10 cellular contexts compared by ENCODE assay signal in genomic region chr6:110399219-110400071, GRCh38. TPM values are rescaled to one million over a fixed set of nuclear protein-coding genes. Genes with fewer than 3 reads are reported as not detected.
DNase-seq lines count a peak whose midpoint lies in the region; ATAC-seq and TF ChIP-seq lines count a peak whose summit lies in the region.
"Had no signal": no experiment of that assay in that cellular context is flagged by ENCODE, and none has a peak within 500 bp of the region (broad histone marks: within the 10 kb centered on the region; RNA-seq: fewer than 3 reads in every experiment).

No MANE protein-coding gene starts in this region.

- H2BK5ac ChIP-seq in neuronal stem cell (ENCODE audit: low read length), result no peak overlapping the region

- TF ChIP-seq EP300 in SK-N-SH (IDR thresholded peaks at IDR 0.05; ENCODE audit: borderline replicate concordance in 1 of 2, low read depth in 1 of 2, low read length in 1 of 2), result no peak

- no peak overlapping the region for H4K91ac ChIP-seq in neuronal stem cell (ENCODE audit: low read depth, low read length, poor library complexity)

- H2BK120ac ChIP-seq in neuronal stem cell (ENCODE audit: low read depth, low read length), result no peak overlapping the region

- peak; percentile 34 for ATAC-seq in Right ventricle myocardium inferior

- TF ChIP-seq CTCF in fibroblast of lung (conservative IDR thresholded peaks at IDR 0.05 in 1 of 2, IDR thresholded peaks at IDR 0.05 in 1 of 2; ENCODE audit: low read depth in 1 of 2, low read length in 2 of 2) (no peak), SK-N-SH (IDR thresholded peaks at IDR 0.05) (no peak)

- in situ Hi-C loops in ACHN (cut with HindIII; ENCODE audit: low pct_ligation_motif_present, low pct_unique_long_range_greater_than_20kb, low sequenced_read_pairs), result no loop called here

- intact Hi-C loops in Right ventricle myocardium inferior (cut with DNase I), result no loop called here
- intact Hi-C loops in cardiac septum (cut with DNase I), result no loop called here

- DNase-seq in Right ventricle myocardium inferior (ENCODE audit: missing footprints) (no peak), cardiac septum (ENCODE audit: low spot score) (no peak), fibroblast of lung (ENCODE audit: low read depth in 2 of 2) (peak in 1 of 2 donors; percentile 11), neuronal stem cell (ENCODE audit: low spot score) (no peak), NCI-H2029 (lab: John Stamatoyannopoulos, UW) (no peak), Karpas-422 (no peak), ACHN (no peak), SK-N-SH (no peak)
- DNase-seq: CD4-positive, CD25-positive, alpha-beta regulatory T cell; effector CD8-positive, alpha-beta T cell had no signal

- no peak for TF ChIP-seq RAD21 in SK-N-SH (IDR thresholded peaks at IDR 0.05; ENCODE audit: low read length)

- no peaks in the 10 kb centered on the region for H3K79me2 ChIP-seq in fibroblast of lung (ENCODE audit: control insufficient read depth, insufficient read depth, low read length)
- H3K79me2 ChIP-seq in Karpas-422 (ENCODE audit: low read length), result no peaks in the 10 kb centered on the region
- no peaks in the 10 kb centered on the region for H3K79me2 ChIP-seq in SK-N-SH (ENCODE audit: insufficient read depth)

- no peaks in the 10 kb centered on the region for H3F3A ChIP-seq in SK-N-SH (replicated peaks; ENCODE audit: insufficient read depth)

- H3K4me3 ChIP-seq in fibroblast of lung (replicated peaks in 1 of 4; ENCODE audit: control extremely low read depth in 1 of 4, insufficient read depth in 1 of 4, low read depth in 3 of 4, low read length in 4 of 4) (peak overlapping the region in 3 of 4 experiments; percentile 11 to 42 (median 31)), neuronal stem cell (ENCODE audit: low read length in 2 of 2) (no peak overlapping the region), Karpas-422 (ENCODE audit: low read length) (no peak overlapping the region), SK-N-SH (ENCODE audit: low read depth in 2 of 2, low read length in 1 of 2) (no peak overlapping the region)

- H3K18ac ChIP-seq in neuronal stem cell (ENCODE audit: low read length), result peak overlapping the region; percentile 75

- H3K27me3 ChIP-seq in fibroblast of lung (ENCODE audit: control insufficient read depth, insufficient read depth, low read length) (no peaks in the 10 kb centered on the region), neuronal stem cell (ENCODE audit: control insufficient read depth in 3 of 3, insufficient read depth in 3 of 3, low read depth in 1 of 3, low read length in 3 of 3) (no peaks in the 10 kb centered on the region), Karpas-422 (ENCODE audit: low read length) (no peaks in the 10 kb centered on the region), SK-N-SH (ENCODE audit: insufficient read depth) (no peaks in the 10 kb centered on the region)

- H3K4ac ChIP-seq in neuronal stem cell (ENCODE audit: low read length), result no peak overlapping the region

- H3K27ac ChIP-seq in fibroblast of lung (ENCODE audit: insufficient read depth, low read length) (peak overlapping the region; percentile 29), neuronal stem cell (replicated peaks; ENCODE audit: low read length) (no peak overlapping the region), Karpas-422 (ENCODE audit: low read length) (no peak overlapping the region), SK-N-SH (ENCODE audit: low read depth in 2 of 2, low read length in 1 of 2) (no peak overlapping the region)

- POLR2A ChIA-PET in SK-N-SH (lab: Yijun Ruan, JAX), result no interaction called here

- peak overlapping the region; percentile 94 for H2AFZ ChIP-seq in fibroblast of lung (ENCODE audit: low read length)
- no peak overlapping the region for H2AFZ ChIP-seq in neuronal stem cell (ENCODE audit: low read length)
- no peak overlapping the region for H2AFZ ChIP-seq in Karpas-422 (ENCODE audit: low read length)
- H2AFZ ChIP-seq in SK-N-SH (ENCODE audit: low read depth), result no peak overlapping the region

- no peak overlapping the region for H4K8ac ChIP-seq in neuronal stem cell (ENCODE audit: low read depth, low read length)

- WGBS in neuronal stem cell (ENCODE audit: extremely low coverage in 2 of 2, insufficient read length in 2 of 2, insufficient replicate concordance in 1 of 2), 2 donors, result no CpG with 5 or more reads among the region's 43 CpGs
- 87% methylated on average over 24 of the region's 43 CpGs for WGBS in SK-N-SH (ENCODE audit: low lambda C conversion rate)

- H3K4me1 ChIP-seq in fibroblast of lung (ENCODE audit: control insufficient read depth, extremely low read depth, insufficient read depth, low read length), result peaks cover 6% of the 10 kb centered on the region
- H3K4me1 ChIP-seq in neuronal stem cell (ENCODE audit: control insufficient read depth in 2 of 2, insufficient read depth in 1 of 2, low read depth in 1 of 2, low read length in 2 of 2), result no peaks in the 10 kb centered on the region
- H3K4me1 ChIP-seq in Karpas-422 (ENCODE audit: low read length), result peaks cover 5% of the 10 kb centered on the region
- H3K4me1 ChIP-seq in SK-N-SH (ENCODE audit: control insufficient read depth in 1 of 2, insufficient read depth in 2 of 2, low read depth in 1 of 2, low read length in 1 of 2), result no peaks in the 10 kb centered on the region

- CTCF ChIA-PET in SK-N-SH (lab: Yijun Ruan, JAX), result interaction anchor here (3.5 kb wide), 1 partner anchor 360 kb away, joined by 15 read pairs; no protein-coding TSS in a partner anchor

- no peaks in the 10 kb centered on the region for H3K9me3 ChIP-seq in fibroblast of lung (ENCODE audit: control insufficient read depth, insufficient read depth, low read depth, low read length)
- no peaks in the 10 kb centered on the region for H3K9me3 ChIP-seq in neuronal stem cell (replicated peaks in 1 of 2; ENCODE audit: control insufficient read depth in 2 of 2, insufficient read depth in 1 of 2, low read depth in 1 of 2, low read length in 2 of 2)
- H3K9me3 ChIP-seq in Karpas-422 (ENCODE audit: low read length), result no peaks in the 10 kb centered on the region
- no peaks in the 10 kb centered on the region for H3K9me3 ChIP-seq in SK-N-SH

- no peaks in the 10 kb centered on the region for H3K9me2 ChIP-seq in Karpas-422 (replicated peaks; ENCODE audit: insufficient read depth, low read length)
- no peaks in the 10 kb centered on the region for H3K9me2 ChIP-seq in SK-N-SH

- H2AK5ac ChIP-seq in neuronal stem cell (ENCODE audit: low read depth, low read length), result no peak overlapping the region

- peak overlapping the region; percentile 12 for H3K23ac ChIP-seq in neuronal stem cell (ENCODE audit: low read depth, low read length, poor library complexity)

- no peaks in the 10 kb centered on the region for H4K20me1 ChIP-seq in fibroblast of lung (ENCODE audit: control insufficient read depth, extremely low read depth, insufficient read depth, low read length)
- no peaks in the 10 kb centered on the region for H4K20me1 ChIP-seq in Karpas-422 (ENCODE audit: insufficient read depth, low read depth, low read length)
- no peaks in the 10 kb centered on the region for H4K20me1 ChIP-seq in SK-N-SH (ENCODE audit: insufficient read depth)

- H3K9ac ChIP-seq in fibroblast of lung (ENCODE audit: insufficient read depth, low read length) (peak overlapping the region; percentile 39), neuronal stem cell (ENCODE audit: low read depth, low read length, poor library complexity) (no peak overlapping the region), Karpas-422 (ENCODE audit: low read length) (no peak overlapping the region), SK-N-SH (no peak overlapping the region)

- H3K36me3 ChIP-seq in fibroblast of lung (ENCODE audit: control insufficient read depth, insufficient read depth, low read length), result no peaks in the 10 kb centered on the region
- no peaks in the 10 kb centered on the region for H3K36me3 ChIP-seq in neuronal stem cell (replicated peaks in 1 of 2; ENCODE audit: control insufficient read depth in 2 of 2, insufficient read depth in 2 of 2, low read length in 2 of 2)
- no peaks in the 10 kb centered on the region for H3K36me3 ChIP-seq in Karpas-422 (ENCODE audit: insufficient read depth, low read length)
- H3K36me3 ChIP-seq in SK-N-SH (replicated peaks in 1 of 2; ENCODE audit: control insufficient read depth in 1 of 2, insufficient read depth in 2 of 2, low read length in 1 of 2), result no peaks in the 10 kb centered on the region

- no peaks in the 10 kb centered on the region for H3K79me1 ChIP-seq in neuronal stem cell (ENCODE audit: low read depth, low read length)

- H2BK15ac ChIP-seq in neuronal stem cell (ENCODE audit: low read length), result peak overlapping the region; percentile 7

- no peak overlapping the region for H2BK12ac ChIP-seq in neuronal stem cell (ENCODE audit: low read length)

- H3K14ac ChIP-seq in neuronal stem cell (ENCODE audit: low read length), result peak overlapping the region; percentile 22

- peak overlapping the region; percentile 70 for H3K4me2 ChIP-seq in fibroblast of lung (ENCODE audit: extremely low read depth, insufficient read depth, low read length)
- H3K4me2 ChIP-seq in neuronal stem cell (ENCODE audit: insufficient read depth, low read length, poor library complexity, severe bottlenecking), result no peak overlapping the region
- H3K4me2 ChIP-seq in Karpas-422 (ENCODE audit: low read depth, low read length, poor library complexity, severe bottlenecking), result no peak overlapping the region
- H3K4me2 ChIP-seq in SK-N-SH, result no peak overlapping the region

TF ChIP-seq in SK-N-SH, 30 proteins besides CTCF, POLR2A, EP300 and RAD21 (continues in another document):
- no peak for TF ChIP-seq MEF2A (IDR thresholded peaks at IDR 0.05; ENCODE audit: borderline replicate concordance, low read depth)

RNA-seq across cellular contexts. Expression of gene DDO, which starts 15.9 kb away (rescaled TPM):
- total RNA-seq in Right ventricle myocardium inferior, result 29.7 TPM
- total RNA-seq in cardiac septum, result 16.2 TPM
- total RNA-seq in fibroblast of lung, result 8.7 and 12.2 TPM in 2 replicates
- polyA plus RNA-seq in fibroblast of lung, result 1.3 and 3.9 TPM in 2 replicates
- polyA plus RNA-seq in fibroblast of lung (2012), result 1.4 and 4.0 TPM in 2 replicates
- polyA minus RNA-seq in fibroblast of lung (ENCODE audit: low replicate concordance), result 3.3 TPM in 1 of 2 replicates, not detected in the other
- polyA plus RNA-seq in neuronal stem cell (2013, experiment 1 of 2), result not detected
- polyA plus RNA-seq in neuronal stem cell (2013, experiment 2 of 2), result not detected
- not detected in 2 replicates for total RNA-seq in Karpas-422 (2014; rRNA removed; shearing (Covaris generic); ENCODE audit: low replicate concordance)
- 0.79 and 1.3 TPM in 2 replicates for polyA plus RNA-seq in SK-N-SH (2012; rRNA removed)
- 1.2 TPM in 2 replicates for polyA plus RNA-seq in SK-N-SH (2012; cell fraction: cytosol; rRNA removed)
- 0.46 and 1.2 TPM in 2 replicates for polyA plus RNA-seq in SK-N-SH (2012; cell fraction: nucleus; rRNA removed)
- total RNA-seq: CD4-positive, CD25-positive, alpha-beta regulatory T cell had no signal
- polyA plus RNA-seq: CD4-positive, CD25-positive, alpha-beta regulatory T cell had no signal

RNA-seq across cellular contexts. Expression of gene METTL24, which starts 41.3 kb away (rescaled TPM):
- total RNA-seq in Right ventricle myocardium inferior, result 1.1 TPM
- total RNA-seq in cardiac septum, result 2.0 TPM
- 2.6 TPM in 2 replicates for total RNA-seq in fibroblast of lung
- 0.05 and 0.18 TPM in 2 replicates for polyA plus RNA-seq in fibroblast of lung
- polyA plus RNA-seq in fibroblast of lung (2012), result not detected in 2 replicates
- polyA minus RNA-seq in fibroblast of lung (ENCODE audit: low replicate concordance), result not detected in 2 replicates
- 1.3 TPM for polyA plus RNA-seq in neuronal stem cell (2013, experiment 1 of 2)
- polyA plus RNA-seq in neuronal stem cell (2013, experiment 2 of 2), result 1.1 TPM
- total RNA-seq in Karpas-422 (2014; rRNA removed; shearing (Covaris generic); ENCODE audit: low replicate concordance), result not detected in 2 replicates
- polyA plus RNA-seq in SK-N-SH (2012; rRNA removed), result not detected in 2 replicates
- not detected in 2 replicates for polyA plus RNA-seq in SK-N-SH (2012; cell fraction: cytosol; rRNA removed)
- not detected in 2 replicates for polyA plus RNA-seq in SK-N-SH (2012; cell fraction: nucleus; rRNA removed)
- total RNA-seq: CD4-positive, CD25-positive, alpha-beta regulatory T cell had no signal
- polyA plus RNA-seq: CD4-positive, CD25-positive, alpha-beta regulatory T cell had no signal

Comparison
In these comparisons a context has a peak if more than half of its experiments do, and no peak if none do; other contexts are left out.
1. H3K4me3 ChIP-seq: peak in fibroblast of lung (3 of 4); none in neuronal stem cell (0 of 2), Karpas-422 (single experiment) and SK-N-SH (0 of 2).